Comparison of ENCODE assay signal across 1 cellular context in the genomic region with DNA sequence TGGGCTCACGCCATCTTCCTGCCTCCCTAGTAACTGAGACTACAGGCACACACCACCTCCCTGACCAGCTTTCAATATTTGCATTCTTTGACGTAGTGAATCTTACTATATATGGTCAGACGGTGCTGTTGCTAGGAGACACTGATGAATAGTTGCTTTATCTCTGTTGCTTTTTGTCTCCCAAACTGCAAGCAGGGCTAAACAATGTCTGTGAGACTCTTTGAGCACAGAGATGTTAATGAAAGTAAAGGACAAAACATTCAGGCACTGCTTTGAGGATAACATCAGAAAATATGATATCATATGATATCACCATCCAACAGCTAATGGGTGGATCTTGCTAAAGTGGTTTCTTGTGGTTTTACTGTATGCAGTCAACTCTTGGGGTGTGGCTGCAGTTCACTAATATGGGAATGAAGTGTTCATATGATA.
TF ChIP-seq lines count a peak whose summit lies in the region.

No MANE protein-coding gene starts in this region.

TF ChIP-seq in IMR-90, 13 proteins besides CTCF, POLR2A, EP300 and RAD21:
- TF ChIP-seq FOS (IDR thresholded peaks at IDR 0.05; ENCODE audit: low read depth, low read length) (no peak), BHLHE40 (IDR thresholded peaks at IDR 0.05; ENCODE audit: low read depth, low read length) (no peak), NFE2L2 (IDR thresholded peaks at IDR 0.05; ENCODE audit: low read depth, low read length) (no peak), MAFK (IDR thresholded peaks at IDR 0.05; ENCODE audit: low read depth, low read length) (no peak)
- TF ChIP-seq, protein P1, sequence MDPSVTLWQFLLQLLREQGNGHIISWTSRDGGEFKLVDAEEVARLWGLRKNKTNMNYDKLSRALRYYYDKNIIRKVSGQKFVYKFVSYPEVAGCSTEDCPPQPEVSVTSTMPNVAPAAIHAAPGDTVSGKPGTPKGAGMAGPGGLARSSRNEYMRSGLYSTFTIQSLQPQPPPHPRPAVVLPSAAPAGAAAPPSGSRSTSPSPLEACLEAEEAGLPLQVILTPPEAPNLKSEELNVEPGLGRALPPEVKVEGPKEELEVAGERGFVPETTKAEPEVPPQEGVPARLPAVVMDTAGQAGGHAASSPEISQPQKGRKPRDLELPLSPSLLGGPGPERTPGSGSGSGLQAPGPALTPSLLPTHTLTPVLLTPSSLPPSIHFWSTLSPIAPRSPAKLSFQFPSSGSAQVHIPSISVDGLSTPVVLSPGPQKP (IDR thresholded peaks at IDR 0.05; ENCODE audit: borderline replicate concordance, low read depth, low read length) = no peak
